Comparison of ENCODE assay signal across 29 cellular contexts in the genomic region with DNA sequence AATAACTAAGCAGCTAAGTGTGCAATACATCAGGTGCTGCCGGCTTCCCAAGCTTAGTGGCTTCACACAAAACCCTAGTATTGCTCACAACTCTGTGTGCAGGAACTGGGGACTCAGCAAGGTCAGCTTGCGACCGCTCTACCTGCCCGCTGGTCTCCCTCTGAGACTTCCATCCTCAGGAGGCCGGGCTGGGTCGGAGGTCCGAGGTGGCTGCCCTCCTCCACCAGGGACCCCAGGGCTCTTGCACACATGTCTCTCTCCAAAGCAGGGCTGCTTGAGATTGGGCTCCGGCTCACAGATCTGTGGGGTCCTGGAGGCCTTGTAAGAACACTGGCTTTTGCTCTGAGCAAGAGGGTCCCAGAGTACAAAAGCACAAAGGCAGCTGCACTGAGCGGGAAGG. TPM values are rescaled to one million over a fixed set of nuclear protein-coding genes. Genes with fewer than 3 reads are reported as not detected.
DNase-seq lines count a peak whose midpoint lies in the region; ATAC-seq and TF ChIP-seq lines count a peak whose summit lies in the region.
"Had no signal": no experiment of that assay in that cellular context is flagged by ENCODE, and none has a peak within 500 bp of the region (broad histone marks: within the 10 kb centered on the region; RNA-seq: fewer than 3 reads in every experiment).

No MANE protein-coding gene starts in this region.

- H3K9me3 ChIP-seq in endodermal cell (ENCODE audit: control insufficient read depth, low read length): no peaks in the 10 kb centered on the region
- H3K9me3 ChIP-seq in neuronal stem cell (replicated peaks in 1 of 2; ENCODE audit: control insufficient read depth in 2 of 2, insufficient read depth in 1 of 2, low read depth in 1 of 2, low read length in 2 of 2): no peaks in the 10 kb centered on the region
- H3K9me3 ChIP-seq: BE2C had no signal

- no peak overlapping the region for H4K91ac ChIP-seq in neuronal stem cell (ENCODE audit: low read depth, low read length, poor library complexity)

- no peak for ATAC-seq in natural killer cell treated with Interleukin-12 subunit alpha and Interleukin-12 subunit beta and Interleukin-15 and Interleukin-18, amount 100 ng/mL, for 72 hours
- ATAC-seq in natural killer cell: no peak
- no peak for ATAC-seq in HG03039 (IDR thresholded peaks at IDR 0.05; ENCODE audit: unreplicated experiment)
- ATAC-seq: GM12878 had no signal

- TF ChIP-seq CTCF in natural killer cell (IDR thresholded peaks at IDR 0.05) (no peak), endodermal cell (conservative IDR thresholded peaks at IDR 0.05) (no peak)

- H3K27ac ChIP-seq in endodermal cell (ENCODE audit: low read depth, low read length): no peak overlapping the region
- H3K27ac ChIP-seq in neuronal stem cell (replicated peaks; ENCODE audit: low read length): no peak overlapping the region
- H3K27ac ChIP-seq in substantia nigra (ENCODE audit: low read depth, low read length, poor library complexity, severe bottlenecking): no peak overlapping the region
- H3K27ac ChIP-seq: BLaER1 had no signal

- H2BK12ac ChIP-seq in neuronal stem cell (ENCODE audit: low read length): no peak overlapping the region

- H3K27me3 ChIP-seq in endodermal cell (ENCODE audit: control insufficient read depth, insufficient read depth, low read length, poor library complexity, severe bottlenecking) (no peaks in the 10 kb centered on the region), neuronal stem cell (ENCODE audit: control insufficient read depth in 3 of 3, insufficient read depth in 3 of 3, low read depth in 1 of 3, low read length in 3 of 3) (peaks cover 0 to 27% (median 0%) of the 10 kb centered on the region in 3 experiments)
- H3K27me3 ChIP-seq: BE2C had no signal

- no peaks in the 10 kb centered on the region for H3K4me1 Mint-ChIP-seq in natural killer cell treated with Interleukin-12 subunit alpha and Interleukin-12 subunit beta and Interleukin-15 and Interleukin-18, amount 100 ng/mL, for 72 hours (ENCODE audit: low read depth in 2 of 2)
- no peaks in the 10 kb centered on the region for H3K4me1 Mint-ChIP-seq in natural killer cell
- peaks cover 8% of the 10 kb centered on the region for H3K4me1 Mint-ChIP-seq in endodermal cell
- H3K4me1 Mint-ChIP-seq: CD14-positive monocyte; CD4-positive, alpha-beta memory T cell; CD4-positive, CD25-positive, alpha-beta regulatory T cell; CD8-positive, alpha-beta memory T cell had no signal

- WGBS in endodermal cell (ENCODE audit: insufficient coverage in 1 of 2, insufficient read length in 1 of 2), 2 experiments: 92 to 100% methylated on average over 8 to 9 of the region's 9 CpGs
- WGBS in neuronal stem cell (ENCODE audit: extremely low coverage in 2 of 2, insufficient read length in 2 of 2, insufficient replicate concordance in 1 of 2), 2 donors: no CpG with 5 or more reads among the region's 9 CpGs

- H3K4me3 ChIP-seq in endodermal cell (ENCODE audit: low read length) (no peak overlapping the region), neuronal stem cell (ENCODE audit: low read length in 2 of 2) (no peak overlapping the region)
- H3K4me3 ChIP-seq: BLaER1, GM12878 had no signal

- no peak overlapping the region for H3K14ac ChIP-seq in neuronal stem cell (ENCODE audit: low read length)

- H4K8ac ChIP-seq in neuronal stem cell (ENCODE audit: low read depth, low read length): no peak overlapping the region

- intact Hi-C loops in natural killer cell (cut with micrococcal nuclease): no loop called here

- no peak overlapping the region for H2BK5ac ChIP-seq in neuronal stem cell (ENCODE audit: low read length)

- no peaks in the 10 kb centered on the region for H3K79me1 ChIP-seq in neuronal stem cell (ENCODE audit: low read depth, low read length)

- no peak overlapping the region for H3K9ac ChIP-seq in endodermal cell (ENCODE audit: extremely low read depth, low read length, poor library complexity, severe bottlenecking)
- no peak overlapping the region for H3K9ac ChIP-seq in neuronal stem cell (ENCODE audit: low read depth, low read length, poor library complexity)
- H3K9ac ChIP-seq: BLaER1 had no signal

- H3K4me1 ChIP-seq in endodermal cell (ENCODE audit: control insufficient read depth, insufficient read depth, low read length): no peaks in the 10 kb centered on the region
- peaks cover 0 to 4% of the 10 kb centered on the region in 2 donors for H3K4me1 ChIP-seq in neuronal stem cell (ENCODE audit: control insufficient read depth in 2 of 2, insufficient read depth in 1 of 2, low read depth in 1 of 2, low read length in 2 of 2)
- H3K4me1 ChIP-seq: BE2C, BLaER1 had no signal

- peak; percentile 38 for DNase-seq in natural killer cell treated with Interleukin-12 subunit alpha and Interleukin-12 subunit beta and Interleukin-15 and Interleukin-18, amount 100 ng/mL, for 72 hours (ENCODE audit: low spot score)
- DNase-seq in natural killer cell (no peak), endodermal cell (peak; percentile 43), neuronal stem cell (ENCODE audit: low spot score) (no peak), substantia nigra (lab: John Stamatoyannopoulos, UW) (no peak)
- no peak for DNase-seq in activated naive CD4-positive, alpha-beta T cell (lab: John Stamatoyannopoulos, UW)
- DNase-seq: 8988T; ACHN; BE2C; C1 segment of cervical spinal cord; CD4-positive, alpha-beta memory T cell; CD4-positive, CD25-positive, alpha-beta regulatory T cell; CD8-positive, alpha-beta memory T cell; COR-L47; DMS 273 treated with DMSO at 0.1 percent for 48 hours; DMS153; DMS53; DMS79; DND-41; EL; GDM1 had no signal

- H2AK5ac ChIP-seq in neuronal stem cell (ENCODE audit: low read depth, low read length): peak overlapping the region; percentile 69

- no peak overlapping the region for H3K4me3 Mint-ChIP-seq in natural killer cell treated with Interleukin-12 subunit alpha and Interleukin-12 subunit beta and Interleukin-15 and Interleukin-18, amount 100 ng/mL, for 72 hours
- H3K4me3 Mint-ChIP-seq in natural killer cell (no peak overlapping the region), endodermal cell (no peak overlapping the region)
- H3K4me3 Mint-ChIP-seq: CD14-positive monocyte; CD4-positive, alpha-beta memory T cell; CD4-positive, CD25-positive, alpha-beta regulatory T cell; CD8-positive, alpha-beta memory T cell had no signal

- H3K4me2 ChIP-seq in neuronal stem cell (ENCODE audit: insufficient read depth, low read length, poor library complexity, severe bottlenecking): no peak overlapping the region
- H3K4me2 ChIP-seq: BLaER1 had no signal

- H3K36me3 ChIP-seq in endodermal cell (ENCODE audit: control insufficient read depth, insufficient read depth, low read length) (no peaks in the 10 kb centered on the region), neuronal stem cell (replicated peaks in 1 of 2; ENCODE audit: control insufficient read depth in 2 of 2, insufficient read depth in 2 of 2, low read length in 2 of 2) (no peaks in the 10 kb centered on the region)
- H3K36me3 ChIP-seq: BE2C, BLaER1 had no signal

- H3K27ac Mint-ChIP-seq in natural killer cell treated with Interleukin-12 subunit alpha and Interleukin-12 subunit beta and Interleukin-15 and Interleukin-18, amount 100 ng/mL, for 72 hours: no peak overlapping the region
- H3K27ac Mint-ChIP-seq in natural killer cell (no peak overlapping the region), endodermal cell (no peak overlapping the region)
- H3K27ac Mint-ChIP-seq: CD14-positive monocyte; CD4-positive, alpha-beta memory T cell; CD4-positive, CD25-positive, alpha-beta regulatory T cell had no signal

- no peaks in the 10 kb centered on the region for H3K9me3 Mint-ChIP-seq in natural killer cell treated with Interleukin-12 subunit alpha and Interleukin-12 subunit beta and Interleukin-15 and Interleukin-18, amount 100 ng/mL, for 72 hours
- H3K9me3 Mint-ChIP-seq in natural killer cell (no peaks in the 10 kb centered on the region), endodermal cell (peaks cover 6% of the 10 kb centered on the region)

- peaks cover 6% of the 10 kb centered on the region for H3K36me3 Mint-ChIP-seq in natural killer cell treated with Interleukin-12 subunit alpha and Interleukin-12 subunit beta and Interleukin-15 and Interleukin-18, amount 100 ng/mL, for 72 hours
- H3K36me3 Mint-ChIP-seq in natural killer cell (no peaks in the 10 kb centered on the region), endodermal cell (ENCODE audit: low read depth) (no peaks in the 10 kb centered on the region)
- H3K36me3 Mint-ChIP-seq: CD14-positive monocyte; CD4-positive, alpha-beta memory T cell; CD4-positive, CD25-positive, alpha-beta regulatory T cell; CD8-positive, alpha-beta memory T cell had no signal

- H3K23ac ChIP-seq in neuronal stem cell (ENCODE audit: low read depth, low read length, poor library complexity): peak overlapping the region; percentile 37

- no peak overlapping the region for H2BK15ac ChIP-seq in neuronal stem cell (ENCODE audit: low read length)

- peak overlapping the region; percentile 67 for H3K18ac ChIP-seq in neuronal stem cell (ENCODE audit: low read length)

- H3K4ac ChIP-seq in neuronal stem cell (ENCODE audit: low read length): no peak overlapping the region

- no peak overlapping the region for H2BK120ac ChIP-seq in neuronal stem cell (ENCODE audit: low read depth, low read length)

- H2AFZ ChIP-seq in neuronal stem cell (ENCODE audit: low read length): no peak overlapping the region

- H3K27me3 Mint-ChIP-seq in natural killer cell treated with Interleukin-12 subunit alpha and Interleukin-12 subunit beta and Interleukin-15 and Interleukin-18, amount 100 ng/mL, for 72 hours: peaks cover 19 to 25% of the 10 kb centered on the region in 2 donors
- H3K27me3 Mint-ChIP-seq in natural killer cell (ENCODE audit: low read depth in 2 of 2) (peaks cover 18 to 31% of the 10 kb centered on the region in 2 donors), endodermal cell (ENCODE audit: insufficient read depth) (peaks cover 5% of the 10 kb centered on the region)

RNA-seq across cellular contexts. Expression of a gene that starts 25.4 kb away (rescaled TPM):
- not detected for total RNA-seq in natural killer cell treated with Interleukin-12 subunit alpha and Interleukin-12 subunit beta and Interleukin-15 and Interleukin-18, amount 100 ng/mL, for 72 hours
- not detected for total RNA-seq in natural killer cell
- total RNA-seq in endodermal cell: under 1 TPM; 0.37 to 0.40 TPM
- 4.0 TPM for polyA plus RNA-seq in endodermal cell (2013, experiment 1 of 2)
- 1.9 TPM for polyA plus RNA-seq in endodermal cell (2013, experiment 2 of 2)
- polyA plus RNA-seq in neuronal stem cell (2013, experiment 1 of 2): 0.20 TPM
- polyA plus RNA-seq in neuronal stem cell (2013, experiment 2 of 2): 0.15 TPM
- total RNA-seq: CD4-positive, alpha-beta memory T cell; CD4-positive, CD25-positive, alpha-beta regulatory T cell; CD8-positive, alpha-beta memory T cell; Daoy; G401 had no signal
- polyA plus RNA-seq: AG04450; CD14-positive monocyte; CD4-positive, alpha-beta memory T cell; CD4-positive, CD25-positive, alpha-beta regulatory T cell; CD8-positive, alpha-beta memory T cell; GM12878 had no signal

RNA-seq across cellular contexts. Expression of a gene that starts 45.9 kb away (rescaled TPM):
- not detected for total RNA-seq in natural killer cell treated with Interleukin-12 subunit alpha and Interleukin-12 subunit beta and Interleukin-15 and Interleukin-18, amount 100 ng/mL, for 72 hours
- total RNA-seq in natural killer cell (not detected), endodermal cell (1 to 10 TPM in 1 of 2 donors, under 1 TPM in 1; 0.27 to 3.5 TPM)
- polyA plus RNA-seq in endodermal cell (2013, experiment 1 of 2): 0.46 TPM
- 0.08 TPM for polyA plus RNA-seq in endodermal cell (2013, experiment 2 of 2)
- polyA plus RNA-seq in neuronal stem cell (2013, experiment 1 of 2): 0.06 TPM
- 0.06 TPM for polyA plus RNA-seq in neuronal stem cell (2013, experiment 2 of 2)
- total RNA-seq: A673; CD4-positive, alpha-beta memory T cell; CD4-positive, CD25-positive, alpha-beta regulatory T cell; CD8-positive, alpha-beta memory T cell; Daoy; G401; GM12878 had no signal
- polyA plus RNA-seq: AG04450; CD14-positive monocyte; CD4-positive, alpha-beta memory T cell; CD4-positive, CD25-positive, alpha-beta regulatory T cell; CD8-positive, alpha-beta memory T cell; GM12878 had no signal

RNA-seq across cellular contexts. Expression of a gene that starts 54.1 kb away (rescaled TPM):
- total RNA-seq in natural killer cell treated with Interleukin-12 subunit alpha and Interleukin-12 subunit beta and Interleukin-15 and Interleukin-18, amount 100 ng/mL, for 72 hours: 10 to 100 TPM; 23.4 to 37.7 TPM
- 10 to 100 TPM; 23.2 to 33.5 (median 25.3) TPM for total RNA-seq in natural killer cell
- 10 to 100 TPM; 23.2 to 32.2 TPM for total RNA-seq in endodermal cell
- 20.9 TPM for polyA plus RNA-seq in endodermal cell (2013, experiment 1 of 2)
- polyA plus RNA-seq in endodermal cell (2013, experiment 2 of 2): 17.8 TPM
- 13.6 TPM for polyA plus RNA-seq in neuronal stem cell (2013, experiment 1 of 2)
- 13.3 TPM for polyA plus RNA-seq in neuronal stem cell (2013, experiment 2 of 2)

Comparison
In these comparisons a context has a peak if more than half of its experiments do, and no peak if none do; other contexts are left out.
1. DNase-seq: peak in natural killer cell treated with Interleukin-12 subunit alpha and Interleukin-12 subunit beta and Interleukin-15 and Interleukin-18, amount 100 ng/mL, for 72 hours (single experiment) and endodermal cell (single experiment); none in natural killer cell (single experiment), neuronal stem cell (single experiment), activated naive CD4-positive, alpha-beta T cell (0 of 4) and substantia nigra (0 of 49).